In genomic region chrX:53319614-53320542, GRCh38 we compare ENCODE assay signal across 10 cellular contexts. TPM values are rescaled to one million over a fixed set of nuclear protein-coding genes. Genes with fewer than 3 reads are reported as not detected.
DNase-seq lines count a peak whose midpoint lies in the region; ATAC-seq and TF ChIP-seq lines count a peak whose summit lies in the region.
"Had no signal": no experiment of that assay in that cellular context is flagged by ENCODE, and none has a peak within 500 bp of the region (broad histone marks: within the 10 kb centered on the region; RNA-seq: fewer than 3 reads in every experiment).

No MANE protein-coding gene starts in this region.

- peak overlapping the region; percentile 67 for H3K4me3 Mint-ChIP-seq in activated CD4-positive, alpha-beta T cell treated with anti-CD3 and anti-CD28 coated beads for 36 hours

- TF ChIP-seq RAD21 in liver (IDR thresholded peaks at IDR 0.05): no peak

- ATAC-seq in activated CD4-positive, alpha-beta T cell treated with anti-CD3 and anti-CD28 coated beads for 36 hours: no peak
- ATAC-seq in GM18870 (IDR thresholded peaks at IDR 0.05; ENCODE audit: unreplicated experiment): no peak
- no peak for ATAC-seq in GM19455 (IDR thresholded peaks at IDR 0.05; ENCODE audit: unreplicated experiment)
- no peak for ATAC-seq in GM21529 (IDR thresholded peaks at IDR 0.05; ENCODE audit: unreplicated experiment)

- peaks cover 36% of the 10 kb centered on the region for H3K27me3 Mint-ChIP-seq in activated CD4-positive, alpha-beta T cell treated with anti-CD3 and anti-CD28 coated beads for 36 hours

- peak overlapping the region; percentile 65 to 69 for H3K4me3 ChIP-seq in ascending aorta
- peak overlapping the region in 2 of 3 donors; percentile 51 to 68 for H3K4me3 ChIP-seq in liver (ENCODE audit: low read depth in 1 of 3, low read length in 3 of 3)
- H3K4me3 ChIP-seq in testis: peak overlapping the region; percentile 48 to 61

- intact Hi-C loops in activated CD4-positive, alpha-beta T cell treated with anti-CD3 and anti-CD28 coated beads for 36 hours (cut with DNase I, micrococcal nuclease): no loop called here
- intact Hi-C loops in ascending aorta (cut with DNase I) (no loop called here), testis (cut with DNase I; ENCODE audit: low total_unique reads) (no loop called here)

- TF ChIP-seq CTCF in ascending aorta (IDR thresholded peaks at IDR 0.05): no peak
- no peak for TF ChIP-seq CTCF in liver (IDR thresholded peaks at IDR 0.05; ENCODE audit: low read depth, low read length, missing input control)
- no peak for TF ChIP-seq CTCF in testis (IDR thresholded peaks at IDR 0.05)

- no peaks in the 10 kb centered on the region for H3K36me3 ChIP-seq in ascending aorta
- H3K36me3 ChIP-seq in liver (ENCODE audit: control insufficient read depth in 4 of 4, insufficient read depth in 3 of 4, low read depth in 1 of 4, low read length in 3 of 4): no peaks in the 10 kb centered on the region
- no peaks in the 10 kb centered on the region for H3K36me3 ChIP-seq in testis (ENCODE audit: low read depth, missing control alignments)
- H3K36me3 ChIP-seq: adrenal gland had no signal

- no peaks in the 10 kb centered on the region for H3K36me3 Mint-ChIP-seq in activated CD4-positive, alpha-beta T cell treated with anti-CD3 and anti-CD28 coated beads for 36 hours (ENCODE audit: low read depth)

- H3K4me1 Mint-ChIP-seq in activated CD4-positive, alpha-beta T cell treated with anti-CD3 and anti-CD28 coated beads for 36 hours: peaks cover 10% of the 10 kb centered on the region

- DNase-seq in activated CD4-positive, alpha-beta T cell treated with anti-CD3 and anti-CD28 coated beads for 36 hours: peak; percentile 22
- DNase-seq in activated CD4-positive, alpha-beta T cell treated with anti-CD3 and anti-CD28 coated beads, Interleukin-2, amount 50 U/mL, for 1 hour: no peak
- DNase-seq in ascending aorta (ENCODE audit: low spot score in 2 of 2) (peak in 1 of 2 donors; percentile 60), testis (peak; percentile 27)
- DNase-seq: DND-41 had no signal

- CTCF ChIA-PET in activated CD4-positive, alpha-beta T cell treated with anti-CD3 and anti-CD28 coated beads for 36 hours (lab: Charles Lee): interaction anchor here (0.6 to 5.3 kb wide), 13 partner anchors 8 to 203 kb away, joined by 3 to 52 read pairs (median 5); no protein-coding TSS in a partner anchor

- TF ChIP-seq POLR2A in testis (IDR thresholded peaks at IDR 0.05): no peak

- no peak overlapping the region for H3K27ac ChIP-seq in ascending aorta
- H3K27ac ChIP-seq in liver (ENCODE audit: low read depth in 1 of 2, low read length in 2 of 2): no peak overlapping the region
- no peak overlapping the region for H3K27ac ChIP-seq in testis
- H3K27ac ChIP-seq: adrenal gland had no signal

- peaks cover 7% of the 10 kb centered on the region for H3K27me3 ChIP-seq in ascending aorta
- peaks cover 0 to 5% (median 0%) of the 10 kb centered on the region in 4 donors for H3K27me3 ChIP-seq in liver (ENCODE audit: control insufficient read depth in 4 of 4, insufficient read depth in 4 of 4, low read length in 3 of 4)
- no peaks in the 10 kb centered on the region for H3K27me3 ChIP-seq in testis

- no peak overlapping the region for H3K9ac ChIP-seq in liver (ENCODE audit: low read depth in 1 of 2, low read length in 2 of 2)

- no peaks in the 10 kb centered on the region for H3K9me3 ChIP-seq in ascending aorta
- no peaks in the 10 kb centered on the region for H3K9me3 ChIP-seq in liver (ENCODE audit: control insufficient read depth in 4 of 4, low read length in 3 of 4)
- no peaks in the 10 kb centered on the region for H3K9me3 ChIP-seq in testis
- H3K9me3 ChIP-seq: adrenal gland had no signal

- no peak overlapping the region for H3K27ac Mint-ChIP-seq in activated CD4-positive, alpha-beta T cell treated with anti-CD3 and anti-CD28 coated beads for 36 hours

- 11% methylated on average over 32 of the region's 32 CpGs for WGBS in liver
- 0 to 2% methylated on average over 9 to 16 of the region's 32 CpGs for WGBS in testis, 2 donors

- peaks cover 0 to 7% of the 10 kb centered on the region in 2 donors for H3K4me1 ChIP-seq in ascending aorta
- peaks cover 3 to 18% (median 11%) of the 10 kb centered on the region in 4 donors for H3K4me1 ChIP-seq in liver (ENCODE audit: control insufficient read depth in 4 of 4, insufficient read depth in 4 of 4, low read length in 3 of 4)
- H3K4me1 ChIP-seq in testis: no peaks in the 10 kb centered on the region

- no peaks in the 10 kb centered on the region for H3K9me3 Mint-ChIP-seq in activated CD4-positive, alpha-beta T cell treated with anti-CD3 and anti-CD28 coated beads for 36 hours (ENCODE audit: low read depth)

- POLR2A ChIA-PET in activated CD4-positive, alpha-beta T cell treated with anti-CD3 and anti-CD28 coated beads for 36 hours (lab: Charles Lee): no interaction called here

TF ChIP-seq in liver, 16 proteins besides CTCF, POLR2A, EP300 and RAD21:
- no peak for TF ChIP-seq HNF4A (conservative IDR thresholded peaks at IDR 0.05)
- TF ChIP-seq ATF3 (IDR thresholded peaks at IDR 0.05): no peak
- TF ChIP-seq YY1 (IDR thresholded peaks at IDR 0.05): no peak
- TF ChIP-seq EGR1 (IDR thresholded peaks at IDR 0.05; ENCODE audit: low read depth in 2 of 2): no peak
- TF ChIP-seq ZBTB33 (IDR thresholded peaks at IDR 0.05): no peak
- no peak for TF ChIP-seq FOXA2 (IDR thresholded peaks at IDR 0.05)

RNA-seq across cellular contexts. Expression of gene IQSEC2, which starts 38.5 kb away (rescaled TPM):
- total RNA-seq in activated CD4-positive, alpha-beta T cell treated with anti-CD3 and anti-CD28 coated beads for 36 hours: under 1 TPM; 0.21 TPM
- total RNA-seq in ascending aorta (43.3 TPM), liver (1 to 10 TPM; 1.0 to 2.1 TPM), testis (10 to 100 TPM; 15.6 to 19.9 TPM)
- polyA plus RNA-seq in liver (1 to 10 TPM in 1 of 2 donors, under 1 TPM in 1; 0.40 to 1.8 TPM), testis (ENCODE audit: insufficient read depth, low read depth, low replicate concordance) (19.3 TPM)

Comparison
In these comparisons a context has a peak if more than half of its experiments do, and no peak if none do; other contexts are left out.
1. RNA of gene IQSEC2, which starts 38.5 kb away (total RNA-seq): 43.3 TPM in ascending aorta (single experiment) and 15.6 to 19.9 TPM in testis; 1.0 to 2.1 TPM in liver and 0.21 TPM in activated CD4-positive, alpha-beta T cell treated with anti-CD3 and anti-CD28 coated beads for 36 hours; every median in the first group is over 4 times any median in the second.
2. Peak in every context shown above with its lines, with median percentiles within 50 percentile points of each other: H3K4me3 ChIP-seq.